26 cellular contexts compared by ENCODE assay signal in the genomic region with DNA sequence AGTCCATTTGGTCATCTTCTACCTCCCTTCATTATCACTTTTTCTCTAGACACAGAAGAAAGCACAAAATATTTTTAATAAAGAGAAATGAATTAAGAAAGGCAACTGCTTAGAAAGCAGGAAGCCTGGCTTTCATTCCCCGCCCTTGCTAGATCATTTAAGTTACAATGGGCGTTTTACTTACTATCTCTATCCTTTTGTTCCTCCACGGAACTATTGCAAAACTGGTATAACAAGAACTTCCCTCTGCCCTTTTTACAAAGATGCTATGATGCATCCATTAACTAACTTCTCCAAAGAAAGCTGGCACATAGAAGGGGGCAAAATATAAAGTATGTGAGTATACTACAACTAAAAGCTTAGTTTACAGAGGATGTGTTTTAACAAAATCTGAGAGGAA.
DNase-seq lines count a peak whose midpoint lies in the region; ATAC-seq, FAIRE-seq and TF ChIP-seq lines count a peak whose summit lies in the region.
"Had no signal": no experiment of that assay in that cellular context is flagged by ENCODE, and none has a peak within 500 bp of the region (broad histone marks: within the 10 kb centered on the region; RNA-seq: fewer than 3 reads in every experiment).

No MANE protein-coding gene starts in this region.

- no peaks in the 10 kb centered on the region for H3K9me3 Mint-ChIP-seq in astrocyte (ENCODE audit: unreplicated experiment)

- H3K9ac ChIP-seq in astrocyte (ENCODE audit: low read length) (no peak overlapping the region), keratinocyte (ENCODE audit: control insufficient read depth, extremely low read depth, insufficient read depth, low read length) (no peak overlapping the region)
- H3K9ac ChIP-seq: BLaER1 had no signal

- H3K79me2 ChIP-seq in astrocyte (ENCODE audit: insufficient read depth, low read length) (no peaks in the 10 kb centered on the region), keratinocyte (ENCODE audit: control insufficient read depth, insufficient read depth, low read length) (no peaks in the 10 kb centered on the region)

- H3K36me3 ChIP-seq in astrocyte (ENCODE audit: insufficient read depth, low read length) (no peaks in the 10 kb centered on the region), keratinocyte (ENCODE audit: control insufficient read depth in 2 of 2, extremely low read depth in 1 of 2, insufficient read depth in 2 of 2, low read length in 2 of 2) (no peaks in the 10 kb centered on the region), gastrocnemius medialis (no peaks in the 10 kb centered on the region)
- H3K36me3 ChIP-seq: BLaER1, MG63, Peyer's patch had no signal

- H3K27me3 ChIP-seq in astrocyte (ENCODE audit: insufficient read depth, low read length) = no peaks in the 10 kb centered on the region
- no peaks in the 10 kb centered on the region for H3K27me3 ChIP-seq in keratinocyte (ENCODE audit: control insufficient read depth, extremely low read depth, insufficient read depth, low read length)
- no peaks in the 10 kb centered on the region for H3K27me3 ChIP-seq in gastrocnemius medialis
- H3K27me3 ChIP-seq: MG63, Peyer's patch had no signal

- no peak overlapping the region for H3K4me3 Mint-ChIP-seq in astrocyte (ENCODE audit: unreplicated experiment)
- H3K4me3 Mint-ChIP-seq: CD4-positive, CD25-positive, alpha-beta regulatory T cell had no signal

- FAIRE-seq in astrocyte (lab: Jason Lieb, UNC) (peak; percentile 32), keratinocyte (lab: Jason Lieb, UNC) (no peak)
- FAIRE-seq: A204.1, GM19239 had no signal

- ATAC-seq in gastrocnemius medialis (no peak), HG02623 (IDR thresholded peaks at IDR 0.05; ENCODE audit: unreplicated experiment) (no peak)

- no peaks in the 10 kb centered on the region for H3K27me3 Mint-ChIP-seq in astrocyte (ENCODE audit: low read depth, unreplicated experiment)
- H3K27me3 Mint-ChIP-seq: CD4-positive, CD25-positive, alpha-beta regulatory T cell had no signal

- peaks cover 16% of the 10 kb centered on the region for H3K4me1 ChIP-seq in astrocyte (ENCODE audit: insufficient read depth, low read length)
- no peaks in the 10 kb centered on the region for H3K4me1 ChIP-seq in keratinocyte (ENCODE audit: control insufficient read depth, extremely low read depth, insufficient read depth, low read length)
- no peaks in the 10 kb centered on the region for H3K4me1 ChIP-seq in gastrocnemius medialis
- H3K4me1 ChIP-seq: BLaER1, Peyer's patch had no signal

- no peak overlapping the region for H3K27ac Mint-ChIP-seq in astrocyte (ENCODE audit: unreplicated experiment)
- H3K27ac Mint-ChIP-seq: CD4-positive, CD25-positive, alpha-beta regulatory T cell had no signal

- H3K36me3 Mint-ChIP-seq in astrocyte (ENCODE audit: low read depth, unreplicated experiment) = no peaks in the 10 kb centered on the region
- H3K36me3 Mint-ChIP-seq: CD4-positive, CD25-positive, alpha-beta regulatory T cell had no signal

- TF ChIP-seq POLR2A in gastrocnemius medialis (IDR thresholded peaks at IDR 0.05) = no peak

- DNase-seq in NOMO-1 (lab: John Stamatoyannopoulos, UW; ENCODE audit: unreplicated experiment in 2 of 2) (peak; percentile 29 to 46), NOMO-1 treated with dmso at 0.1 percent for 144 hours (lab: John Stamatoyannopoulos, UW; ENCODE audit: unreplicated experiment) (no peak), astrocyte (ENCODE audit: low read depth) (no peak), keratinocyte (ENCODE audit: low read depth, low spot score) (no peak), islet precursor cell (no peak), dedifferentiated amniotic fluid mesenchymal stem cell (ENCODE audit: extremely low spot score) (no peak), gastrocnemius medialis (no peak)
- DNase-seq: CD4-positive, CD25-positive, alpha-beta regulatory T cell; DMS153; H7; KBM-7; MG63; NCI-H1092 treated with DMSO at 0.1 percent for 48 hours; NCI-H1436 treated with DMSO at 0.1 percent for 48 hours; NCI-H187 treated with DMSO at 0.1 percent for 48 hours; NCI-H446 treated with DMSO at 0.1 percent for 48 hours; NCI-H526; NCI-H82; NK-92 treated with Interleukin-12 subunit alpha and Interleukin-12 subunit beta, amount 100 ng/mL, for 24 hours; OCI-M1; Peyer's patch; SHP77 treated with DMSO at 0.1 percent for 48 hours had no signal

- H3K9me1 ChIP-seq in keratinocyte (ENCODE audit: control insufficient read depth, extremely low read depth, insufficient read depth, low read length) = no peaks in the 10 kb centered on the region

- intact Hi-C loops in gastrocnemius medialis (cut with DNase I; ENCODE audit: low total_unique reads) = no loop called here

- in situ Hi-C loops in gastrocnemius medialis (cut with MboI; ENCODE audit: low sequenced_read_pairs in 4 of 4) = no loop called here

- no peak for TF ChIP-seq CTCF in astrocyte (IDR thresholded peaks at IDR 0.05; ENCODE audit: insufficient read depth, low read depth, low read length)
- TF ChIP-seq CTCF in keratinocyte (optimal IDR thresholded peaks at IDR 0.05 in 1 of 3, IDR thresholded peaks at IDR 0.05 in 1 of 3, conservative IDR thresholded peaks at IDR 0.05 in 1 of 3; ENCODE audit: extremely low read depth in 1 of 3, insufficient read depth in 2 of 3, low read length in 3 of 3) = no peak
- no peak for TF ChIP-seq CTCF in gastrocnemius medialis (IDR thresholded peaks at IDR 0.05 in 4 of 5, conservative IDR thresholded peaks at IDR 0.05 in 1 of 5)

- H3K4me3 ChIP-seq in astrocyte (ENCODE audit: insufficient read depth, low read depth, low read length) = no peak overlapping the region
- no peak overlapping the region for H3K4me3 ChIP-seq in keratinocyte (ENCODE audit: control insufficient read depth in 2 of 3, extremely low read depth in 1 of 3, insufficient read depth in 2 of 3, low read depth in 1 of 3, low read length in 3 of 3)
- no peak overlapping the region for H3K4me3 ChIP-seq in gastrocnemius medialis
- H3K4me3 ChIP-seq: BLaER1, MG63, Peyer's patch had no signal

- H3K4me2 ChIP-seq in astrocyte (ENCODE audit: low read length) = no peak overlapping the region
- no peak overlapping the region for H3K4me2 ChIP-seq in keratinocyte (ENCODE audit: control insufficient read depth, extremely low read depth, insufficient read depth, low read depth, low read length)
- H3K4me2 ChIP-seq: BLaER1 had no signal

- dilution Hi-C loops in keratinocyte (cut with MboI; ENCODE audit: extremely low pct_ligation_motif_present, low sequenced_read_pairs) = no loop called here

- H2AFZ ChIP-seq in astrocyte (ENCODE audit: low read depth, low read length) (no peak overlapping the region), keratinocyte (ENCODE audit: control insufficient read depth, low read length) (peak overlapping the region; percentile 26)

- H3K9me3 ChIP-seq in astrocyte (ENCODE audit: insufficient read depth, low read depth, low read length) (no peaks in the 10 kb centered on the region), keratinocyte (ENCODE audit: control insufficient read depth, low read depth, low read length) (no peaks in the 10 kb centered on the region), gastrocnemius medialis (no peaks in the 10 kb centered on the region)
- H3K9me3 ChIP-seq: BLaER1, MG63, Peyer's patch had no signal

- no peak overlapping the region for H3K27ac ChIP-seq in astrocyte (ENCODE audit: low read depth, low read length)
- H3K27ac ChIP-seq in keratinocyte (ENCODE audit: control insufficient read depth, insufficient read depth, low read length) = no peak overlapping the region
- no peak overlapping the region for H3K27ac ChIP-seq in gastrocnemius medialis
- H3K27ac ChIP-seq: BLaER1, Peyer's patch had no signal

- H4K20me1 ChIP-seq in astrocyte (ENCODE audit: insufficient read depth, low read length) (no peaks in the 10 kb centered on the region), keratinocyte (ENCODE audit: control insufficient read depth, extremely low read depth, insufficient read depth, low read length) (no peaks in the 10 kb centered on the region)
- H4K20me1 ChIP-seq: BLaER1 had no signal

- peaks cover 10% of the 10 kb centered on the region for H3K4me1 Mint-ChIP-seq in astrocyte (ENCODE audit: low read depth, unreplicated experiment)
- H3K4me1 Mint-ChIP-seq: CD4-positive, CD25-positive, alpha-beta regulatory T cell had no signal

Comparison
In these comparisons a context has a peak if more than half of its experiments do, and no peak if none do; other contexts are left out.
1. DNase-seq: peak in NOMO-1 (2 of 2); none in NOMO-1 treated with dmso at 0.1 percent for 144 hours (single experiment), astrocyte (single experiment), keratinocyte (single experiment), islet precursor cell (single experiment), dedifferentiated amniotic fluid mesenchymal stem cell (single experiment) and gastrocnemius medialis (0 of 2).